ENCODE assay signal across 8 cellular contexts in genomic region chr19:2962018-2962670, GRCh38. TPM values are rescaled to one million over a fixed set of nuclear protein-coding genes. Genes with fewer than 3 reads are reported as not detected.
DNase-seq lines count a peak whose midpoint lies in the region; ATAC-seq and TF ChIP-seq lines count a peak whose summit lies in the region.

No MANE protein-coding gene starts in this region.

- no peak overlapping the region for H2BK120ac ChIP-seq in mesenchymal stem cell (ENCODE audit: low read depth, low read length)

- CTCF ChIA-PET in BJ (lab: Yijun Ruan, JAX) = interaction anchor here (0.7 to 6.7 kb wide), 24 partner anchors 9 to 249 kb away, joined by 3 to 55 read pairs (median 4); partner anchors contain the start of gene TLE6
- CTCF ChIA-PET in activated B cell treated with CpG ODN at 0.5 μM for 24 hours (lab: Charles Lee) = interaction anchor here (1.0 to 3.7 kb wide), 12 partner anchors 11 to 248 kb away, joined by 3 to 32 read pairs (median 7); no protein-coding TSS in a partner anchor

- TF ChIP-seq CTCF in BJ (IDR thresholded peaks at IDR 0.05; ENCODE audit: insufficient read depth, low read depth, low read length) (peak; percentile 60), activated B cell treated with CpG ODN at 0.5 μM for 24 hours (IDR thresholded peaks at IDR 0.05) (peak; percentile 20), type B pancreatic cell (conservative IDR thresholded peaks at IDR 0.05) (peak; percentile 94)

- no peak overlapping the region for H4K91ac ChIP-seq in mesenchymal stem cell (ENCODE audit: low read length)

- H2BK15ac ChIP-seq in mesenchymal stem cell (ENCODE audit: low read depth, poor library complexity, severe bottlenecking) = no peak overlapping the region

- no peak overlapping the region for H3K4me3 ChIP-seq in BJ (ENCODE audit: low read depth, low read length)
- peak overlapping the region; percentile 70 for H3K4me3 ChIP-seq in endocrine pancreas (ENCODE audit: control insufficient read depth, insufficient read depth, low read length)
- no peak overlapping the region for H3K4me3 ChIP-seq in mesenchymal stem cell (ENCODE audit: insufficient read depth in 1 of 2, low read depth in 1 of 2, low read length in 2 of 2)

- no peak overlapping the region for H3K4ac ChIP-seq in mesenchymal stem cell (ENCODE audit: low read depth in 1 of 2, low read length in 2 of 2)

- H3K23ac ChIP-seq in mesenchymal stem cell (ENCODE audit: low read length in 2 of 2) = no peak overlapping the region

- H3K27me3 Mint-ChIP-seq in activated B cell treated with CpG ODN at 0.5 μM for 24 hours (no peaks in the 10 kb centered on the region), type B pancreatic cell (no peaks in the 10 kb centered on the region)

- no peak overlapping the region for H3K14ac ChIP-seq in mesenchymal stem cell (ENCODE audit: low read length in 2 of 2)

- intact Hi-C loops in activated B cell treated with CpG ODN at 0.5 μM for 24 hours (cut with micrococcal nuclease) = loop anchor here (1.0 to 2.0 kb wide), 7 partner anchors 99 to 288 kb away; no protein-coding TSS in a partner anchor

- peak; percentile 37 for DNase-seq in BJ (ENCODE audit: low read depth)
- DNase-seq in H4 (ENCODE audit: low spot score) = peak; percentile 79
- peak; percentile 86 for DNase-seq in NCI-H345 (lab: John Stamatoyannopoulos, UW)
- no peak for DNase-seq in activated B cell treated with CpG ODN at 0.5 μM for 24 hours
- peak; percentile 79 for DNase-seq in mesenchymal stem cell
- no peak for DNase-seq in type B pancreatic cell (ENCODE audit: extremely low spot score, unreplicated experiment)
- no peak for DNase-seq in GF-D8 (lab: John Stamatoyannopoulos, UW)

- no peak overlapping the region for H2BK5ac ChIP-seq in mesenchymal stem cell (ENCODE audit: low read depth, low read length, poor library complexity, severe bottlenecking)

- no peaks in the 10 kb centered on the region for H3K27me3 ChIP-seq in BJ (ENCODE audit: control insufficient read depth, insufficient read depth, low read length)
- H3K27me3 ChIP-seq in endocrine pancreas (ENCODE audit: control insufficient read depth, insufficient read depth, low read length) = no peaks in the 10 kb centered on the region
- H3K27me3 ChIP-seq in mesenchymal stem cell (ENCODE audit: control insufficient read depth in 1 of 2, insufficient read depth in 1 of 2, low read length in 2 of 2) = peaks cover 0 to 3% of the 10 kb centered on the region in 2 experiments

- H3K79me1 ChIP-seq in mesenchymal stem cell (replicated peaks; ENCODE audit: low read length, poor library complexity, severe bottlenecking) = no peaks in the 10 kb centered on the region

- H3K9me3 ChIP-seq in endocrine pancreas (ENCODE audit: control insufficient read depth, low read length) = no peaks in the 10 kb centered on the region
- H3K9me3 ChIP-seq in mesenchymal stem cell (ENCODE audit: control insufficient read depth, low read length) = no peaks in the 10 kb centered on the region

- peak overlapping the region; percentile 46 for H3K4me3 Mint-ChIP-seq in activated B cell treated with CpG ODN at 0.5 μM for 24 hours
- H3K4me3 Mint-ChIP-seq in type B pancreatic cell = peak overlapping the region; percentile 4

- ATAC-seq in activated B cell treated with CpG ODN at 0.5 μM for 24 hours (ENCODE audit: low read depth) = peak; percentile 84

- H3K4me1 ChIP-seq in endocrine pancreas (ENCODE audit: control insufficient read depth, insufficient read depth, low read length) (no peaks in the 10 kb centered on the region), mesenchymal stem cell (ENCODE audit: control insufficient read depth, insufficient read depth, low read depth, low read length) (no peaks in the 10 kb centered on the region)

- WGBS in mesenchymal stem cell = 56% methylated on average over 17 of the region's 17 CpGs

- no peak overlapping the region for H4K8ac ChIP-seq in mesenchymal stem cell (ENCODE audit: low read length)

- no peak overlapping the region for H3K27ac ChIP-seq in mesenchymal stem cell (ENCODE audit: low read length, poor library complexity, severe bottlenecking)

- H3K9me3 Mint-ChIP-seq in activated B cell treated with CpG ODN at 0.5 μM for 24 hours (no peaks in the 10 kb centered on the region), type B pancreatic cell (no peaks in the 10 kb centered on the region)

- H3K27ac Mint-ChIP-seq in activated B cell treated with CpG ODN at 0.5 μM for 24 hours (no peak overlapping the region), type B pancreatic cell (peak overlapping the region; percentile 77)

- POLR2A ChIA-PET in BJ (lab: Charles Lee) (no interaction called here), activated B cell treated with CpG ODN at 0.5 μM for 24 hours (lab: Charles Lee) (interaction anchor here (0.6 to 1.5 kb wide), 6 partner anchors 10 to 194 kb away, joined by 3 to 12 read pairs (median 4); no protein-coding TSS in a partner anchor)

- no peaks in the 10 kb centered on the region for H3K36me3 Mint-ChIP-seq in activated B cell treated with CpG ODN at 0.5 μM for 24 hours (ENCODE audit: low read depth)
- H3K36me3 Mint-ChIP-seq in type B pancreatic cell = no peaks in the 10 kb centered on the region

- no peak overlapping the region for H3K18ac ChIP-seq in mesenchymal stem cell (ENCODE audit: low read depth in 1 of 2, low read length in 2 of 2)

- no peak overlapping the region for H3K4me2 ChIP-seq in mesenchymal stem cell (ENCODE audit: low read length, poor library complexity, severe bottlenecking)

- H3K9ac ChIP-seq in endocrine pancreas (ENCODE audit: control insufficient read depth, insufficient read depth, low read length) (peak overlapping the region; percentile 77), mesenchymal stem cell (ENCODE audit: low read length) (peak overlapping the region; percentile 26)

- H3K36me3 ChIP-seq in BJ (ENCODE audit: control insufficient read depth, insufficient read depth, low read length) (no peaks in the 10 kb centered on the region), endocrine pancreas (ENCODE audit: control insufficient read depth, insufficient read depth, low read length) (no peaks in the 10 kb centered on the region), mesenchymal stem cell (ENCODE audit: control insufficient read depth in 1 of 2, insufficient read depth in 2 of 2, low read depth in 1 of 2, low read length in 2 of 2) (no peaks in the 10 kb centered on the region)

- H2BK12ac ChIP-seq in mesenchymal stem cell (ENCODE audit: low read length in 2 of 2) = no peak overlapping the region

- no peak overlapping the region for H2AFZ ChIP-seq in mesenchymal stem cell (ENCODE audit: low read depth, low read length)

- H2AK5ac ChIP-seq in mesenchymal stem cell (ENCODE audit: low read length, severe bottlenecking) = no peak overlapping the region

- peaks cover 18% of the 10 kb centered on the region for H3K4me1 Mint-ChIP-seq in activated B cell treated with CpG ODN at 0.5 μM for 24 hours
- peaks cover 6% of the 10 kb centered on the region for H3K4me1 Mint-ChIP-seq in type B pancreatic cell (ENCODE audit: unreplicated experiment)

RNA-seq across cellular contexts. Expression of gene TLE6, which starts 15.2 kb away (rescaled TPM):
- 0.12 and 0.26 TPM in 2 replicates for polyA plus RNA-seq in BJ (2011; rRNA removed)
- not detected in 2 replicates for polyA minus RNA-seq in BJ (2011; rRNA and poly(A)+ RNA removed)
- 1.5 and 2.7 TPM in 2 replicates for total RNA-seq in H4 (2014; rRNA removed; shearing (Covaris generic))
- total RNA-seq in activated B cell treated with CpG ODN at 0.5 μM for 24 hours = 0.42 and 0.93 TPM in 2 replicates
- 2.3 TPM for polyA plus RNA-seq in mesenchymal stem cell (2013, experiment 1 of 2)
- polyA plus RNA-seq in mesenchymal stem cell (2013, experiment 2 of 2) = 1.6 TPM
- total RNA-seq in type B pancreatic cell (ENCODE audit: low replicate concordance) = 3.8 TPM in 2 replicates

RNA-seq across cellular contexts. Expression of gene ZNF77, which starts 17.4 kb away (rescaled TPM):
- 3.2 and 3.4 TPM in 2 replicates for polyA plus RNA-seq in BJ (2011; rRNA removed)
- polyA minus RNA-seq in BJ (2011; rRNA and poly(A)+ RNA removed) = 3.5 and 3.8 TPM in 2 replicates
- total RNA-seq in H4 (2014; rRNA removed; shearing (Covaris generic)) = 3.7 and 4.0 TPM in 2 replicates
- 5.2 and 6.7 TPM in 2 replicates for total RNA-seq in activated B cell treated with CpG ODN at 0.5 μM for 24 hours
- polyA plus RNA-seq in mesenchymal stem cell (2013, experiment 1 of 2) = 2.3 TPM
- 2.7 TPM for polyA plus RNA-seq in mesenchymal stem cell (2013, experiment 2 of 2)
- 4.0 and 5.8 TPM in 2 replicates for total RNA-seq in type B pancreatic cell (ENCODE audit: low replicate concordance)

Comparison
In these comparisons a context has a peak if more than half of its experiments do, and no peak if none do; other contexts are left out.
1. DNase-seq: peak in BJ (single experiment), H4 (single experiment), NCI-H345 (single experiment) and mesenchymal stem cell (single experiment); none in activated B cell treated with CpG ODN at 0.5 μM for 24 hours (single experiment), type B pancreatic cell (single experiment) and GF-D8 (single experiment).
2. CTCF ChIP-seq: peak in every context shown above with its lines; median percentile 94 in type B pancreatic cell; 60 in BJ; 20 in activated B cell treated with CpG ODN at 0.5 μM for 24 hours.